ENCODE assay signal across 8 cellular contexts in the genomic region with DNA sequence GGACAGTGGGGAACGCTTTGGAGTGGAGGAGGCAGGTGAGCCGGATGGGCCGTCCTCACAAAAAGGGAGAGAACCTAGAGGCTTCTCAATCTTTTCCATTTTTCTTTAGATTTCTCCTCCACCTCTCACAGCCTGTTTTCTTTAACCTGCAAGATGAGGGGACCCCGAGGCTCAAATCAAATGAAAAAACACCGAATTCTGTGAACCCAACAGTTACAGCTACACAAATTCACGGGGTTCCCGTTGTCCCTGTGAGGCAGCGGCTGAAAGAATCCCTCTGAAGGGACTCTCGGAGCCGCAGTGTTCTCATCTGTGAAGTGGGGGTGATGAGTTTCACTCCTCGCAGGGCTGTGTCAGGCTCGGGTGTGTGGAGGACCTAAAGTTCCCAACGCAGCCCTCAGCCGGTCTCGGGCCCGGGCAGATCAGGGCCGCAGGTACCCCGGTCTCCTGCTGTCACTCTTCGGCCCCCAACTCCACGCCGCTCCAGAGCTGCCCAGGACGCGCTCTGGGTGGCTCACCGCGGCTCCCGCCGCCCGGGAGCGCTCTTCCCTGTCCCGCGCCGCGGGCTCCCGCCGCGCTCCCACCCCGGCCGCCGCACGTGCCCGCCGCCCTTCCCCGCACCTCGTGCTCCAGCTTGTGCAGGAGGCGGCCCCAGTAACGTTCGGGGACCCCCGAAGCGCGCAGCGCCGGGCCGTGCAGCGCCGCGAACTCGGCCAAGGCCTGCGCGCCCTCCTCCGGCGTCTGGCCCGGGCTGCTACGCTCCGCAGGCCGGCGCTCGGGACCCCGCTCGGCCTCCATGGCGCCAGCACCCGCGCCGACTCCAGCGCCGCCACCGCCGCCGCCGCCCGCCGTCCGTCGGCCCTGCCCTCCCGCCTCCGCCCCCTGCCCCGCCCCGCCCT. TPM values are rescaled to one million over a fixed set of nuclear protein-coding genes. Genes with fewer than 3 reads are reported as not detected.
DNase-seq lines count a peak whose midpoint lies in the region; ATAC-seq and TF ChIP-seq lines count a peak whose summit lies in the region.

A gene (minus strand): TSS at position 863 of the 899 bp plus-strand sequence. CDS start 65 bp downstream, at position 798.

- no peaks in the 10 kb centered on the region for H3K27me3 ChIP-seq in H9 (ENCODE audit: insufficient read depth, low read length)

- H3K36me3 Mint-ChIP-seq in H9 (ENCODE audit: insufficient read depth in 1 of 3, low read depth in 3 of 3) (peaks cover 6 to 20% (median 14%) of the 10 kb centered on the region in 3 experiments; a peak in 6 of 7 replicates), mesothelial cell of epicardium (peaks cover 2% of the 10 kb centered on the region)

- H2BK5ac ChIP-seq in H9 (ENCODE audit: insufficient read length, low read length) = no peak within 1 kb of the TSS

- H3K27ac Mint-ChIP-seq in H9 (peak within 1 kb of the TSS; percentile 52 to 90 (median 75); a peak in 4 of 7 replicates), mesothelial cell of epicardium (peak within 1 kb of the TSS; percentile 93)

- peak within 1 kb of the TSS; percentile 74; the same call in 1 of the 2 replicates for H3K14ac ChIP-seq in H9 (ENCODE audit: insufficient read depth, low read length)

- H3K23me2 ChIP-seq in H9 (ENCODE audit: insufficient read length, low read depth, low read length, poor library complexity, severe bottlenecking) = peaks cover 13% of the 10 kb centered on the region

- peak within 1 kb of the TSS; percentile 48 for H3K9ac ChIP-seq in H9 (ENCODE audit: extremely low read depth, insufficient read length, low read length)

- no peak within 1 kb of the TSS for H2AK5ac ChIP-seq in H9 (ENCODE audit: insufficient read length, low read length)

- no peak within 1 kb of the TSS for H3K56ac ChIP-seq in H9 (ENCODE audit: insufficient read length, low read depth, low read length)

- H4K8ac ChIP-seq in H9 (replicated peaks; ENCODE audit: insufficient read length, low read depth, low read length) = no peak within 1 kb of the TSS

- CTCF ChIA-PET in GM10248 (lab: Yijun Ruan, JAX) = interaction anchor here (0.7 to 1.2 kb wide), 7 partner anchors 9 to 75 kb away, joined by 3 to 5 read pairs (median 3); no protein-coding TSS in a partner anchor
- CTCF ChIA-PET in activated CD8-positive, alpha-beta memory T cell treated with anti-CD3 and anti-CD28 coated beads for 36 hours (lab: Charles Lee) = no interaction called here

- H4K91ac ChIP-seq in H9 (ENCODE audit: insufficient read length, low read depth, low read length) = no peak within 1 kb of the TSS

- H3K79me1 ChIP-seq in H9 (ENCODE audit: insufficient read depth, low read depth, low read length, poor library complexity, severe bottlenecking) = no peaks in the 10 kb centered on the region

- no CpG with 5 or more reads among the region's 87 CpGs for WGBS in H9 (ENCODE audit: extremely low coverage, insufficient read length, low lambda C conversion rate)

- no peaks in the 10 kb centered on the region for H4K20me1 ChIP-seq in H9 (ENCODE audit: control insufficient read depth, insufficient read depth, insufficient read length)

- H3K4me3 Mint-ChIP-seq in H9 (peak within 1 kb of the TSS; percentile 78 to 83), mesothelial cell of epicardium (peak within 1 kb of the TSS; percentile 70)

- TF ChIP-seq CTCF in GM10248 (IDR thresholded peaks at IDR 0.05; ENCODE audit: control extremely low read depth, extremely low read depth, low read depth, missing control alignments) (peak; percentile 3), H9 (conservative IDR thresholded peaks at IDR 0.05) (no peak), mesothelial cell of epicardium (IDR thresholded peaks at IDR 0.05; ENCODE audit: unreplicated experiment) (no peak)

- no peak within 1 kb of the TSS for H3T11ph ChIP-seq in H9 (ENCODE audit: low read length)

- no peaks in the 10 kb centered on the region for H3K9me3 ChIP-seq in H9 (ENCODE audit: control insufficient read depth, low read depth, low read length)

- H2BK20ac ChIP-seq in H9 (ENCODE audit: low read depth, low read length, poor library complexity, severe bottlenecking) = no peak within 1 kb of the TSS

- DNase-seq in GM10248 (ENCODE audit: extremely low spot score) = peak; percentile 90
- peak; percentile 56 for DNase-seq in H9
- DNase-seq in NCI-H2171 (lab: John Stamatoyannopoulos, UW) = peak; percentile 76
- peak; percentile 65 to 76 for DNase-seq in mesothelial cell of epicardium (ENCODE audit: low spot score in 2 of 2, unreplicated experiment in 2 of 2)
- DNase-seq in stimulated activated CD8-positive, alpha-beta memory T cell treated with anti-CD3 and anti-CD28 coated beads, Interleukin-12 subunit alpha, Interleukin-12 subunit beta, amount 100 ng/mL, for 4 hours (ENCODE audit: low read depth) = peak; percentile 43

- no peak within 1 kb of the TSS; the same call in 1 of the 2 replicates for H3K4ac ChIP-seq in H9 (ENCODE audit: low read depth, low read length)

- no peak within 1 kb of the TSS for H2BK15ac ChIP-seq in H9 (ENCODE audit: low read depth, low read length)

- H2AFZ ChIP-seq in H9 (ENCODE audit: low read length) = no peak within 1 kb of the TSS

- no peak within 1 kb of the TSS for H4K5ac ChIP-seq in H9 (ENCODE audit: insufficient read length, low read depth, low read length)

- H3K23ac ChIP-seq in H9 (ENCODE audit: insufficient read length, low read depth, low read length) = no peak within 1 kb of the TSS

- no peak for ATAC-seq in GM18870 (IDR thresholded peaks at IDR 0.05; ENCODE audit: unreplicated experiment)

- H3K18ac ChIP-seq in H9 (ENCODE audit: insufficient read length, low read depth, low read length) = peak within 1 kb of the TSS; percentile 62

- in situ Hi-C loops in endometrial microvascular endothelial cells (cut with HindIII; ENCODE audit: inconsistent ontology term, low pct_unique_long_range_greater_than_20kb, low sequenced_read_pairs) = no loop called here

- no peaks in the 10 kb centered on the region; a peak in 2 of 5 replicates for H3K9me3 Mint-ChIP-seq in H9
- peaks cover 3% of the 10 kb centered on the region for H3K9me3 Mint-ChIP-seq in mesothelial cell of epicardium

- no peak within 1 kb of the TSS for H3K27ac ChIP-seq in H9 (ENCODE audit: insufficient read length, low read depth, low read length)

- H2BK120ac ChIP-seq in H9 (ENCODE audit: low read depth, low read length, poor library complexity, severe bottlenecking) = no peak within 1 kb of the TSS

- peaks cover 21 to 25% of the 10 kb centered on the region in 2 experiments for H3K4me1 Mint-ChIP-seq in H9
- peaks cover 25% of the 10 kb centered on the region for H3K4me1 Mint-ChIP-seq in mesothelial cell of epicardium

- H3K79me2 ChIP-seq in H9 (ENCODE audit: insufficient read depth, low read length) = peaks cover 7% of the 10 kb centered on the region

- POLR2A ChIA-PET in GM10248 (lab: Yijun Ruan, JAX) = no interaction called here
- POLR2A ChIA-PET in activated CD8-positive, alpha-beta memory T cell treated with anti-CD3 and anti-CD28 coated beads for 36 hours (lab: Charles Lee) = interaction anchor here (0.6 to 1.6 kb wide), 6 partner anchors 12 to 756 kb away, joined by 3 to 5 read pairs (median 4); a partner anchor contains a TSS

- H3K4me2 ChIP-seq in H9 (ENCODE audit: insufficient read depth, insufficient read length, low read length) = peak within 1 kb of the TSS; percentile 65

- H3K4me1 ChIP-seq in H9 (ENCODE audit: insufficient read depth, low read length) = peaks cover 8% of the 10 kb centered on the region; the same call in 1 of the 2 replicates

- no peak within 1 kb of the TSS for H2BK12ac ChIP-seq in H9 (ENCODE audit: insufficient read length, low read depth, low read length)

- H3K27me3 Mint-ChIP-seq in H9 (ENCODE audit: low read depth) (peaks cover 6% of the 10 kb centered on the region; the same call in 1 of the 2 replicates), mesothelial cell of epicardium (ENCODE audit: low read depth) (peaks cover 10% of the 10 kb centered on the region)

RNA-seq across cellular contexts. Expression of the gene that starts here (rescaled TPM):
- total RNA-seq in H9 (2021) (89.6 and 90.2 TPM in 2 replicates), endometrial microvascular endothelial cells (ENCODE audit: inconsistent ontology term) (83.2 TPM), mesothelial cell of epicardium (41.3 to 43.5 TPM (median 42.7 TPM) in 3 replicates)
- total RNA-seq in activated CD8-positive, alpha-beta memory T cell treated with anti-CD3 and anti-CD28 coated beads for 36 hours = 100 to 1,000 TPM; 115 to 118 TPM
